Comparison of ENCODE assay signal across 27 cellular contexts in the genomic region with DNA sequence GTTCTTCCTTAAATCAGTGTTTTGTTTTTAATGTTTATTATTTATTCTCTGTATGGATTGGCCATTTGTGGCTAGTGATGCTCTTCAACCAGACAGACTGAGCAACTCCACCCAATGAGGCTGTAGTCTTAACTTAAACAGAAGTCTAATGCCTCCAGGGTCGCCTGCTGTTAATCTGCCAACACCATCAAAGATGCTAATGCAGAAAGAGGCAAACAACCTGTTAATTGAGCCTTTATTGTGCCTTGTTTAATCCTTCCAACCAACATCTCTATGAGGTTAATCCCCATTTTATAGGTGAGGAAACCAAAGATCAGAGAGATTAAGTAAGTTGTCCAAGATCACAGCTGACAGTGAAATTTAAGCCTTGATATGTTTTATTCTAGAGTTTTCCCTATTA.
"Had no signal": no experiment of that assay in that cellular context is flagged by ENCODE, and none has a peak within 500 bp of the region (broad histone marks: within the 10 kb centered on the region; RNA-seq: fewer than 3 reads in every experiment).

No MANE protein-coding gene starts in this region.

- H3K27ac ChIP-seq: stomach, suprapubic skin, testis, thoracic aorta, thyroid gland, tibial artery, tibial nerve, transverse colon, upper lobe of left lung, upper lobe of right lung, uterus, vagina had no signal

- FAIRE-seq: urothelium cell line had no signal

- H3K36me3 ChIP-seq: stomach, suprapubic skin, thoracic aorta, thyroid gland, tibial artery, tibial nerve, transverse colon, upper lobe of left lung, upper lobe of right lung, uterus, vagina had no signal

- H3K9me3 ChIP-seq: stomach, suprapubic skin, testis, thoracic aorta, thyroid gland, tibial artery, tibial nerve, transverse colon, upper lobe of left lung, upper lobe of right lung, uterus, vagina had no signal

- H3K27me3 ChIP-seq: testis, thyroid gland, transverse colon, upper lobe of left lung, uterus, vagina had no signal

- ATAC-seq: stimulated activated effector memory CD8-positive, alpha-beta T cell treated with anti-CD3 and anti-CD28 coated beads, Interleukin-12 subunit alpha, Interleukin-12 subunit beta, amount 100 ng/mL, for 72 hours; stimulated activated memory B cell treated with anti-CD40 and anti-IgM and Interleukin-4, amounts not matched to agents 10 μg/mL and 1 μg/mL and 100 μg/mL, for 72 hours; stimulated activated naive B cell treated with anti-CD40 and anti-IgM and Interleukin-4, amounts not matched to agents 10 μg/mL and 1 μg/mL and 100 μg/mL, for 72 hours; stimulated activated naive CD8-positive, alpha-beta T cell treated with anti-CD3 and anti-CD28 coated beads, Interleukin-15, amount 100 ng/mL, for 72 hours; stimulated activated naive CD8-positive, alpha-beta T cell treated with anti-CD3 and anti-CD28 coated beads, Interleukin-15, Interleukin-2, amounts not matched to agents 100 U/mL and 50 U/mL, for 24 hours; upper lobe of right lung had no signal

- DNase-seq: stimulated activated CD4-positive, alpha-beta T cell treated with anti-CD3 and anti-CD28 coated beads, Interleukin-2, amount 100 ng/mL, for 48 hours; stimulated activated CD4-positive, alpha-beta T cell treated with anti-CD3 and anti-CD28 coated beads, Interleukin-4, amount 100 ng/mL, for 1 hour; stimulated activated CD4-positive, alpha-beta T cell treated with anti-CD3 and anti-CD28 coated beads, Interleukin-4, amount 100 ng/mL, for 24 hours; stimulated activated CD4-positive, alpha-beta T cell treated with anti-CD3 and anti-CD28 coated beads, Interleukin-4, amount 100 ng/mL, for 4 hours; stimulated activated CD8-positive, alpha-beta memory T cell treated with anti-CD3 and anti-CD28 coated beads, Interleukin-4, amount 100 ng/mL, for 48 hours; stimulated activated naive B cell treated with anti-CD40 and anti-IgM and Interleukin-4, amounts not matched to agents 10 μg/mL and 1 μg/mL and 100 μg/mL, for 72 hours; stimulated activated naive CD4-positive, alpha-beta T cell; stimulated activated naive CD4-positive, alpha-beta T cell treated with Interleukin-2 at 50 U/mL for 16 hours; stimulated activated naive CD8-positive, alpha-beta T cell treated with anti-CD3 and anti-CD28 coated beads, Interleukin-15, amount 100 ng/mL, for 72 hours; stimulated activated naive CD8-positive, alpha-beta T cell treated with anti-CD3 and anti-CD28 coated beads, Interleukin-15, Interleukin-2, amounts not matched to agents 100 U/mL and 50 U/mL, for 24 hours; stomach; substantia nigra; testis; thyroid gland; tibial artery; transverse colon; trophoblast cell; upper lobe of left lung; upper lobe of right lung; uterus had no signal

- H3K4me3 ChIP-seq: stomach, suprapubic skin, testis, thoracic aorta, thyroid gland, tibial artery, tibial nerve, transverse colon, upper lobe of left lung, upper lobe of right lung, uterus, vagina had no signal

- H3K4me1 ChIP-seq: testis, thyroid gland, tibial artery, tibial nerve, transverse colon, upper lobe of left lung, upper lobe of right lung, uterus had no signal
